19 cellular contexts compared by ENCODE assay signal in genomic region chr13:25881136-25881926, GRCh38.
DNase-seq lines count a peak whose midpoint lies in the region; TF ChIP-seq lines count a peak whose summit lies in the region.
"Had no signal": no experiment of that assay in that cellular context is flagged by ENCODE, and none has a peak within 500 bp of the region (broad histone marks: within the 10 kb centered on the region; RNA-seq: fewer than 3 reads in every experiment).

No MANE protein-coding gene starts in this region.

- dilution Hi-C loops in mammary epithelial cell (cut with HindIII; ENCODE audit: low sequenced_read_pairs): no loop called here

- H3K4me1 Mint-ChIP-seq in endodermal cell (peaks cover 69% of the 10 kb centered on the region), osteocyte (ENCODE audit: unreplicated experiment) (peaks cover 71% of the 10 kb centered on the region)

- H4K20me1 ChIP-seq in mammary epithelial cell (ENCODE audit: insufficient read depth, low read length): no peaks in the 10 kb centered on the region

- H3K79me2 ChIP-seq in mammary epithelial cell (ENCODE audit: insufficient read depth, low read length): no peaks in the 10 kb centered on the region

- H3K27ac ChIP-seq in endodermal cell (ENCODE audit: low read depth, low read length) (no peak overlapping the region), mammary epithelial cell (ENCODE audit: insufficient read depth, low read depth, low read length) (no peak overlapping the region)
- H3K27ac ChIP-seq: colonic mucosa, epithelial cell of prostate, KMS-11, neutrophil, PC-9, vagina had no signal

- in situ Hi-C loops in mammary epithelial cell (cut with MboI; ENCODE audit: low sequenced_read_pairs in 2 of 2): no loop called here

- intact Hi-C loops in mammary epithelial cell (cut with micrococcal nuclease): no loop called here

- DNase-seq in NCI-H748 treated with DMSO at 0.1 percent for 48 hours (lab: John Stamatoyannopoulos, UW) (peak; percentile 77), NCI-H748 (lab: John Stamatoyannopoulos, UW; ENCODE audit: unreplicated experiment) (no peak), NB4 (ENCODE audit: low read depth) (peak; percentile 45), endodermal cell (no peak), osteocyte (ENCODE audit: extremely low spot score, unreplicated experiment) (no peak), mammary epithelial cell (no peak), dedifferentiated amniotic fluid mesenchymal stem cell (ENCODE audit: extremely low spot score) (no peak), NCI-H524 (lab: John Stamatoyannopoulos, UW) (no peak)
- DNase-seq: activated T-cell treated with anti-CD3 and anti-CD28 coated beads, Interleukin-2, amount 50 U/mL, for 4 hours; CD4-positive, CD25-positive, alpha-beta regulatory T cell; colonic mucosa; NCI-H446; PC-9; stimulated activated CD4-positive, alpha-beta T cell treated with anti-CD3 and anti-CD28 coated beads, Interleukin-1b, Interleukin-23, amount 100 ng/mL, for 48 hours had no signal

- H2AFZ ChIP-seq in mammary epithelial cell (ENCODE audit: low read depth, low read length): no peak overlapping the region
- H2AFZ ChIP-seq: PC-9 had no signal

- no peaks in the 10 kb centered on the region for H3K27me3 Mint-ChIP-seq in endodermal cell (ENCODE audit: insufficient read depth)
- H3K27me3 Mint-ChIP-seq in osteocyte (ENCODE audit: unreplicated experiment): no peaks in the 10 kb centered on the region

- H3K4me3 ChIP-seq in NB4 (ENCODE audit: low read depth, low read length) (no peak overlapping the region), endodermal cell (ENCODE audit: low read length) (no peak overlapping the region), mammary epithelial cell (replicated peaks in 1 of 3; ENCODE audit: insufficient read depth in 1 of 3, low read depth in 2 of 3, low read length in 3 of 3) (no peak overlapping the region)
- H3K4me3 ChIP-seq: colonic mucosa, PC-9, vagina had no signal

- H3K36me3 Mint-ChIP-seq in endodermal cell (ENCODE audit: low read depth) (no peaks in the 10 kb centered on the region), osteocyte (ENCODE audit: unreplicated experiment) (no peaks in the 10 kb centered on the region)
- H3K36me3 Mint-ChIP-seq: CD4-positive, CD25-positive, alpha-beta regulatory T cell had no signal

- H3K36me3 ChIP-seq in endodermal cell (ENCODE audit: control insufficient read depth, insufficient read depth, low read length) (no peaks in the 10 kb centered on the region), mammary epithelial cell (ENCODE audit: insufficient read depth, low read length) (no peaks in the 10 kb centered on the region)
- H3K36me3 ChIP-seq: colonic mucosa, neutrophil, vagina had no signal

- H3K9me3 Mint-ChIP-seq in endodermal cell (no peaks in the 10 kb centered on the region), osteocyte (ENCODE audit: unreplicated experiment) (no peaks in the 10 kb centered on the region)
- H3K9me3 Mint-ChIP-seq: activated T-cell treated with anti-CD3 and anti-CD28 coated beads, Interleukin-2, amount 50 U/mL, for 4 hours had no signal

- TF ChIP-seq POLR2A in NB4 (IDR thresholded peaks at IDR 0.05; ENCODE audit: extremely low read depth, insufficient read length): no peak

- H3K4me2 ChIP-seq in mammary epithelial cell (ENCODE audit: insufficient read depth, low read depth, low read length): no peak overlapping the region
- H3K4me2 ChIP-seq: KMS-11, PC-9, SK-N-SH had no signal

- H3K4me3 Mint-ChIP-seq in endodermal cell (no peak overlapping the region), osteocyte (ENCODE audit: unreplicated experiment) (peak overlapping the region; percentile 42)
- H3K4me3 Mint-ChIP-seq: activated T-cell treated with anti-CD3 and anti-CD28 coated beads, Interleukin-2, amount 50 U/mL, for 4 hours had no signal

- 81 to 89% methylated on average over 3 of the region's 3 CpGs for WGBS in endodermal cell (ENCODE audit: insufficient coverage in 1 of 2, insufficient read length in 1 of 2), 2 experiments
- 100% methylated on average over 2 of the region's 3 CpGs for WGBS in mammary epithelial cell (ENCODE audit: low coverage, missing lambda C conversion rate)

- H3K4me1 ChIP-seq in endodermal cell (ENCODE audit: control insufficient read depth, insufficient read depth, low read length) (peaks cover 25% of the 10 kb centered on the region), mammary epithelial cell (ENCODE audit: insufficient read depth, low read length) (peaks cover 11% of the 10 kb centered on the region)
- H3K4me1 ChIP-seq: colonic mucosa had no signal

- H3K9me3 ChIP-seq in endodermal cell (ENCODE audit: control insufficient read depth, low read length) (no peaks in the 10 kb centered on the region), mammary epithelial cell (replicated peaks; ENCODE audit: insufficient read depth, low read length) (no peaks in the 10 kb centered on the region)
- H3K9me3 ChIP-seq: colonic mucosa, neutrophil, SK-N-SH, vagina had no signal

- CTCF ChIA-PET in mammary epithelial cell (lab: Charles Lee; ENCODE audit: low non-redundant PET): no interaction called here

- H3K9ac ChIP-seq in endodermal cell (ENCODE audit: extremely low read depth, low read length, poor library complexity, severe bottlenecking): no peak overlapping the region
- no peak overlapping the region for H3K9ac ChIP-seq in mammary epithelial cell (ENCODE audit: insufficient read depth, low read length)
- H3K9ac ChIP-seq: KMS-11, SK-N-SH had no signal

- H3K27me3 ChIP-seq in endodermal cell (ENCODE audit: control insufficient read depth, insufficient read depth, low read length, poor library complexity, severe bottlenecking): no peaks in the 10 kb centered on the region
- no peaks in the 10 kb centered on the region for H3K27me3 ChIP-seq in mammary epithelial cell (ENCODE audit: insufficient read depth, low read length)
- H3K27me3 ChIP-seq: colonic mucosa, neutrophil, vagina had no signal

- H3K27ac Mint-ChIP-seq in endodermal cell (peak overlapping the region; percentile 3), osteocyte (ENCODE audit: unreplicated experiment) (peak overlapping the region; percentile 85)
- H3K27ac Mint-ChIP-seq: CD4-positive, CD25-positive, alpha-beta regulatory T cell had no signal

- TF ChIP-seq CTCF in NB4 (IDR thresholded peaks at IDR 0.05; ENCODE audit: low read depth, low read length) (no peak), endodermal cell (conservative IDR thresholded peaks at IDR 0.05) (no peak), osteocyte (IDR thresholded peaks at IDR 0.05) (no peak), mammary epithelial cell (conservative IDR thresholded peaks at IDR 0.05 in 1 of 2, IDR thresholded peaks at IDR 0.05 in 1 of 2; ENCODE audit: extremely low read depth in 1 of 2, insufficient read depth in 1 of 2, low read depth in 1 of 2, low read length in 2 of 2) (no peak)

- BruUV-seq in mammary epithelial cell (replicated peaks; lab: Mats Ljungman, UMichigan): no TSS peak

Comparison
In these comparisons a context has a peak if more than half of its experiments do, and no peak if none do; other contexts are left out.
1. DNase-seq: peak in NCI-H748 treated with DMSO at 0.1 percent for 48 hours (single experiment) and NB4 (single experiment); none in NCI-H748 (single experiment), endodermal cell (single experiment), osteocyte (single experiment), mammary epithelial cell (single experiment), dedifferentiated amniotic fluid mesenchymal stem cell (single experiment) and NCI-H524 (0 of 2).